8 cellular contexts compared by ENCODE assay signal in the genomic region with DNA sequence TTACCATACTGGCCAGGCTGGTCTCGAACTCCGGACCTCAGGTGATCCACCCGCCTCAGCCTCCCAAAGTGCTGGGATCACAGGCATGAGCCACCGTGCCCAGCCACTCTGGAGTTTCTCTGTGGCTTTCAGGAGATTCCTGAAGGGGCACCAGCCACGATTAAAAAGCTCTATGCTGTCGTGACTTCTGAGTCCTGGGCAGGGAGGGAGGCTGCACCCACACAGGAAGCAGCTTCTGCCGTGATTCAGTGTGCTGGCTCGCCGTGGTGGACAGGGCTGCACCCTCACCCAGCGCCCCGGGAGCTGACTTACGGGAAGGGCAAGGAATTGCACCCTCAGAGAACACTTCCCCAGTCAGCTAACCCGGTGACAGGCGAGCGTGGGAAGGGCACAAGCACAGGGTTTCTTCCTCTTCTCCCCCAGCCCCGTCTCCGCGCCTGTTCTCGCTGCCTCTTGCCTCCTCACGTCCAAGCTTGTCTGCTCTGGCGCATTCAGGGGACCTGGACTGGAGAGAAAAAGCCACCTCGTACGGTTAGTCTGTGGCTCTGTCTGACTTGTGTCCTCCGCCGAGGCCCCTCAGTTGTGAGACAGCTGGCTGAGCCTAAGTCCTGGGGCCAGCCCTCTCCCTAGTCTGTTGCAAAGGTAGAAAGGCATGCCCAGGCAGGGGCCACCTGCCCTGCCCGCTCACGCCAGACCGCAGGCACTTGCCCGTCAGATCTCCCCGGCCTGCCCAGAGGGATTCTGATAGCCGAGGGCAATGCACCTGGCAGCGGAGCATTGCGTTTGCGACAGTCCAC.
DNase-seq lines count a peak whose midpoint lies in the region; ATAC-seq, FAIRE-seq and TF ChIP-seq lines count a peak whose summit lies in the region.

No MANE protein-coding gene starts in this region.

- no peak for FAIRE-seq in endothelial cell of umbilical vein (lab: Jason Lieb, UNC)

- H3K27ac Mint-ChIP-seq in Caco-2 (ENCODE audit: unreplicated experiment) (peak overlapping the region; percentile 21), endothelial cell (ENCODE audit: unreplicated experiment) (no peak overlapping the region)

- H3K79me2 ChIP-seq in endothelial cell of umbilical vein (ENCODE audit: control insufficient read depth, insufficient read depth, low read length), result no peaks in the 10 kb centered on the region
- no peaks in the 10 kb centered on the region for H3K79me2 ChIP-seq in Karpas-422 (ENCODE audit: low read length)

- intact Hi-C loops in Caco-2 (cut with micrococcal nuclease; ENCODE audit: unreplicated experiment), result loop anchor here (2.0 kb wide), 2 partner anchors 15 to 37 kb away; no protein-coding TSS in a partner anchor
- intact Hi-C loops in endothelial cell of umbilical vein (cut with micrococcal nuclease), result no loop called here

- H3K27ac ChIP-seq in endothelial cell of umbilical vein (ENCODE audit: insufficient read depth, low read depth, low read length) (no peak overlapping the region), neutrophil (peak overlapping the region; percentile 37), Karpas-422 (ENCODE audit: low read length) (no peak overlapping the region)

- H3K4me3 Mint-ChIP-seq in Caco-2 (ENCODE audit: unreplicated experiment) (no peak overlapping the region), endothelial cell (ENCODE audit: unreplicated experiment) (no peak overlapping the region)

- H3K9ac ChIP-seq in endothelial cell of umbilical vein (replicated peaks; ENCODE audit: extremely low read depth, insufficient read depth, low read length) (no peak overlapping the region), Karpas-422 (ENCODE audit: low read length) (no peak overlapping the region)

- no peaks in the 10 kb centered on the region for H3K9me2 ChIP-seq in Karpas-422 (replicated peaks; ENCODE audit: insufficient read depth, low read length)

- H3K27me3 ChIP-seq in Caco-2 (replicated peaks; ENCODE audit: control insufficient read depth, insufficient read depth, low read length) (no peaks in the 10 kb centered on the region), endothelial cell of umbilical vein (ENCODE audit: control insufficient read depth in 2 of 2, insufficient read depth in 2 of 2, low read length in 2 of 2) (peaks cover 0 to 2% of the 10 kb centered on the region in 2 experiments), neutrophil (peaks cover 48% of the 10 kb centered on the region), Karpas-422 (ENCODE audit: low read length) (no peaks in the 10 kb centered on the region)

- dilution Hi-C loops in endothelial cell of umbilical vein (cut with MboI; ENCODE audit: extremely low pct_ligation_motif_present, low sequenced_read_pairs), result no loop called here

- no peaks in the 10 kb centered on the region for H4K20me1 ChIP-seq in endothelial cell of umbilical vein (replicated peaks; ENCODE audit: control insufficient read depth, extremely low read depth, insufficient read depth, low read length)
- H4K20me1 ChIP-seq in Karpas-422 (ENCODE audit: insufficient read depth, low read depth, low read length), result 0 out of 2 replicates have a peak, but pooled peaks cover 4% of the 10 kb centered on the region

- no peak for TF ChIP-seq POLR2A in endothelial cell of umbilical vein (IDR thresholded peaks at IDR 0.05; ENCODE audit: low read depth, low read length)

- POLR2A ChIA-PET in Caco-2 (lab: Charles Lee) (no interaction called here), endothelial cell of umbilical vein (lab: Charles Lee) (no interaction called here)

- no peaks in the 10 kb centered on the region for H3K9me3 ChIP-seq in Caco-2
- H3K9me3 ChIP-seq in endothelial cell of umbilical vein (replicated peaks; ENCODE audit: control insufficient read depth, insufficient read depth, low read length), result no peaks in the 10 kb centered on the region
- H3K9me3 ChIP-seq in neutrophil, result no peaks in the 10 kb centered on the region
- no peaks in the 10 kb centered on the region for H3K9me3 ChIP-seq in Karpas-422 (ENCODE audit: low read length)

- H3K4me2 ChIP-seq in endothelial cell of umbilical vein (ENCODE audit: insufficient read depth, low read length) (no peak overlapping the region), Karpas-422 (ENCODE audit: low read depth, low read length, poor library complexity, severe bottlenecking) (no peak overlapping the region)

- peak overlapping the region; percentile 40 for H2AFZ ChIP-seq in endothelial cell of umbilical vein (ENCODE audit: low read depth, low read length)
- H2AFZ ChIP-seq in Karpas-422 (ENCODE audit: low read length), result no peak overlapping the region

- H3K4me1 Mint-ChIP-seq in Caco-2 (ENCODE audit: low read depth, unreplicated experiment) (peaks cover 49% of the 10 kb centered on the region), endothelial cell (ENCODE audit: unreplicated experiment) (peaks cover 22% of the 10 kb centered on the region)

- DNase-seq in Caco-2 (no peak), NCI-H69 (lab: John Stamatoyannopoulos, UW) (peak; percentile 79), endothelial cell of umbilical vein (ENCODE audit: low read depth, low spot score) (no peak), endothelial cell (ENCODE audit: low spot score) (no peak), Karpas-422 (no peak)

- ATAC-seq in GM21529 (IDR thresholded peaks at IDR 0.05; ENCODE audit: unreplicated experiment) (no peak), HG03097 (IDR thresholded peaks at IDR 0.05; ENCODE audit: low FRiP score, unreplicated experiment) (no peak)

- CTCF ChIA-PET in Caco-2 (lab: Charles Lee), result no interaction called here
- CTCF ChIA-PET in endothelial cell of umbilical vein (lab: Charles Lee), result interaction anchor here (1.1 to 1.2 kb wide), 2 partner anchors 37 to 229 kb away, joined by 3 to 4 read pairs; no protein-coding TSS in a partner anchor

- BruUV-seq in Caco-2 (replicated peaks; lab: Mats Ljungman, UMichigan) (no TSS peak), endothelial cell of umbilical vein (replicated peaks; lab: Mats Ljungman, UMichigan) (no TSS peak)

- no peaks in the 10 kb centered on the region for H3K9me3 Mint-ChIP-seq in Caco-2 (ENCODE audit: unreplicated experiment)
- H3K9me3 Mint-ChIP-seq in endothelial cell (ENCODE audit: unreplicated experiment), result no peaks in the 10 kb centered on the region

- peaks cover 57% of the 10 kb centered on the region for H3K36me3 Mint-ChIP-seq in Caco-2 (ENCODE audit: insufficient read depth, unreplicated experiment)
- no peaks in the 10 kb centered on the region for H3K36me3 Mint-ChIP-seq in endothelial cell (ENCODE audit: low read depth, unreplicated experiment)

- no peak overlapping the region for H3K4me3 ChIP-seq in Caco-2 (ENCODE audit: low read depth, low read length)
- H3K4me3 ChIP-seq in endothelial cell of umbilical vein (replicated peaks in 1 of 3; ENCODE audit: insufficient read depth in 1 of 3, low read depth in 1 of 3, low read length in 3 of 3), result no peak overlapping the region
- peak overlapping the region in 1 of 2 experiments; percentile 29 for H3K4me3 ChIP-seq in neutrophil (ENCODE audit: low read depth in 1 of 2, low read length in 1 of 2)
- no peak overlapping the region for H3K4me3 ChIP-seq in Karpas-422 (ENCODE audit: low read length)

- H3K4me1 ChIP-seq in Caco-2 (peaks cover 74% of the 10 kb centered on the region), endothelial cell of umbilical vein (ENCODE audit: control insufficient read depth, extremely low read depth, insufficient read depth, low read length) (peaks cover 17% of the 10 kb centered on the region), neutrophil (ENCODE audit: control insufficient read depth in 1 of 2, insufficient read depth in 1 of 2, low read depth in 1 of 2, low read length in 1 of 2) (peaks cover 16 to 24% of the 10 kb centered on the region in 2 experiments), Karpas-422 (ENCODE audit: low read length) (no peaks in the 10 kb centered on the region)

- TF ChIP-seq CTCF in Caco-2 (IDR thresholded peaks at IDR 0.05; ENCODE audit: insufficient read depth in 1 of 2, low read depth in 1 of 2, low read length in 1 of 2, severe bottlenecking in 1 of 2, unreplicated experiment in 1 of 2), result no peak
- no peak for TF ChIP-seq CTCF in endothelial cell of umbilical vein (IDR thresholded peaks at IDR 0.05; ENCODE audit: extremely low read depth in 1 of 2, insufficient read depth in 1 of 2, low read depth in 1 of 2, low read length in 2 of 2)
- TF ChIP-seq CTCF in neutrophil (IDR thresholded peaks at IDR 0.05), result no peak
- no peak for TF ChIP-seq CTCF in endothelial cell (IDR thresholded peaks at IDR 0.05; ENCODE audit: unreplicated experiment)

- H3K36me3 ChIP-seq in Caco-2 (ENCODE audit: control insufficient read depth, insufficient read depth, low read length) (no peaks in the 10 kb centered on the region; the same call in none of the 2 replicates), endothelial cell of umbilical vein (ENCODE audit: control insufficient read depth in 2 of 2, extremely low read depth in 1 of 2, insufficient read depth in 2 of 2, low read length in 2 of 2) (no peaks in the 10 kb centered on the region), neutrophil (no peaks in the 10 kb centered on the region), Karpas-422 (ENCODE audit: insufficient read depth, low read length) (no peaks in the 10 kb centered on the region)

- H3K27me3 Mint-ChIP-seq in Caco-2 (ENCODE audit: insufficient read depth, unreplicated experiment), result no peaks in the 10 kb centered on the region
- peaks cover 13% of the 10 kb centered on the region for H3K27me3 Mint-ChIP-seq in endothelial cell (ENCODE audit: unreplicated experiment)

- no peaks in the 10 kb centered on the region for H3K9me1 ChIP-seq in endothelial cell of umbilical vein (replicated peaks; ENCODE audit: control insufficient read depth, extremely low read depth, insufficient read depth, low read length)

TF ChIP-seq in endothelial cell of umbilical vein, 7 proteins besides CTCF, POLR2A, EP300 and RAD21:
- TF ChIP-seq EZH2 (IDR thresholded peaks at IDR 0.05; ENCODE audit: borderline replicate concordance, low read depth, low read length, severe bottlenecking), result no peak
- no peak for TF ChIP-seq FOS (IDR thresholded peaks at IDR 0.05; ENCODE audit: borderline replicate concordance, insufficient read depth, low read length)
- TF ChIP-seq, protein P1, sequence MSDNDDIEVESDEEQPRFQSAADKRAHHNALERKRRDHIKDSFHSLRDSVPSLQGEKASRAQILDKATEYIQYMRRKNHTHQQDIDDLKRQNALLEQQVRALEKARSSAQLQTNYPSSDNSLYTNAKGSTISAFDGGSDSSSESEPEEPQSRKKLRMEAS (IDR thresholded peaks at IDR 0.05; ENCODE audit: insufficient read depth, insufficient read length), result no peak
- no peak for TF ChIP-seq GATA2 (IDR thresholded peaks at IDR 0.05; ENCODE audit: insufficient read depth, insufficient read length, low read depth, low read length)
- TF ChIP-seq MYC (IDR thresholded peaks at IDR 0.05; ENCODE audit: low read depth, low read length), result no peak
- TF ChIP-seq JUN (IDR thresholded peaks at IDR 0.05; ENCODE audit: borderline replicate concordance, insufficient read depth, insufficient read length, low read depth), result no peak
- TF ChIP-seq POLR2AphosphoS5 (IDR thresholded peaks at IDR 0.05; ENCODE audit: insufficient read depth, low read depth, low read length), result no peak
